In genomic region chr1:222464841-222465210, GRCh38 we compare ENCODE assay signal across 8 cellular contexts.
DNase-seq lines count a peak whose midpoint lies in the region; ATAC-seq lines count a peak whose summit lies in the region.

No MANE protein-coding gene starts in this region.

- peak; percentile 12 for ATAC-seq in GM18517 (IDR thresholded peaks at IDR 0.05; ENCODE audit: unreplicated experiment)
- peak; percentile 16 for ATAC-seq in HG03039 (IDR thresholded peaks at IDR 0.05; ENCODE audit: unreplicated experiment)
- peak; percentile 48 for ATAC-seq in effector memory CD8-positive, alpha-beta T cell (replicated peaks)

- H3K27ac Mint-ChIP-seq in effector memory CD8-positive, alpha-beta T cell: peak overlapping the region; percentile 92 to 94

- H3K27me3 Mint-ChIP-seq in effector memory CD8-positive, alpha-beta T cell: peaks cover 15 to 21% of the 10 kb centered on the region in 2 donors

- peaks cover 22% of the 10 kb centered on the region for H3K36me3 Mint-ChIP-seq in effector memory CD8-positive, alpha-beta T cell (ENCODE audit: insufficient read depth)

- DNase-seq in NCI-H526 (lab: John Stamatoyannopoulos, UW): peak; percentile 42 to 54
- DNase-seq in activated CD8-positive, alpha-beta memory T cell treated with anti-CD3 and anti-CD28 coated beads for 1 hour (ENCODE audit: extremely low read depth in 1 of 2, low read depth in 1 of 2): peak; percentile 35 to 37
- peak; percentile 61 to 67 (median 63) for DNase-seq in effector memory CD8-positive, alpha-beta T cell
- DNase-seq in middle frontal gyrus (ENCODE audit: extremely low spot score, low spot score): peak; percentile 45
- DNase-seq in stimulated activated CD8-positive, alpha-beta memory T cell treated with anti-CD3 and anti-CD28 coated beads, Interleukin-4, amount 100 ng/mL, for 24 hours (ENCODE audit: low read depth): peak; percentile 56
- no peak for DNase-seq in mesenteric fat pad (ENCODE audit: low spot score)

- peaks cover 7 to 9% of the 10 kb centered on the region in 2 donors for H3K4me1 Mint-ChIP-seq in effector memory CD8-positive, alpha-beta T cell (ENCODE audit: low read depth in 2 of 2)

- H3K9me3 Mint-ChIP-seq in effector memory CD8-positive, alpha-beta T cell: no peaks in the 10 kb centered on the region

- peak overlapping the region; percentile 80 to 83 for H3K4me3 Mint-ChIP-seq in effector memory CD8-positive, alpha-beta T cell
